ENCODE assay signal across 8 cellular contexts in the genomic region with DNA sequence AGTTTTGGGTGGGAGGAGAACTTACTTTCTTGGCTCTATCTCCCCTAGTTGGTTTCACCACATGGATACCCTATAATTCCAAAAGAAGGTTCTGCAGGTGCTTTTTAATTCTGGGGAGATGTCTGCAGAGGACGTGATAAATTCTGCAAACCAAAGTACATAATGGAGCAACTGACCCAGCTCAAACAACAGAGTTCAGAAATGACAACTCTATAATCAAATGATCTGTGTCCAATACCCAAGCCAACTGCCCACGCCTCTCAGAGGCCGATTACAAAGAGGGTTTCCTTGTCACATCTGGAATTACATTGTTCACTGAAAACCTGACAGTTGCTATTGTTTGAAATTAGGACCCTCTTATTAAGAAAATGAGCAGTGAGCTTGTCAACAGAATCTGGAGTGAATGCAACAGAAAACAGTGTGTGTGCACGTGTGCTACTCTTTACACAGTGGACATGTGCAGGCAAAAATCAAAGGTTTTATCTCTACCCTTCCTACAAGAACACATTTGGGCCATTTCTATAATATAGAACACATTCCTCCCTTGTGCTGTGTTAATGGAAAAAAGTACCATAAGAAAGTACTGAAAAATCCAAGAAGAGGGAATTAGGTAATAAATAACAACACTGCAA.
"Had no signal": no experiment of that assay in that cellular context is flagged by ENCODE, and none has a peak within 500 bp of the region (broad histone marks: within the 10 kb centered on the region; RNA-seq: fewer than 3 reads in every experiment).

No MANE protein-coding gene starts in this region.

- H2AFZ ChIP-seq: GM23338 had no signal

- ATAC-seq: GM23338 had no signal

- FAIRE-seq: H1, H54, HTR-8/SVneo had no signal

- H3K36me3 Mint-ChIP-seq: IgD-negative memory B cell had no signal

- H3K4me1 Mint-ChIP-seq: IgD-negative memory B cell had no signal

- H3K4me3 Mint-ChIP-seq: GM23338, H9, IgD-negative memory B cell had no signal

- H3K27ac Mint-ChIP-seq: GM23338, H9, IgD-negative memory B cell had no signal

- H3K4me3 ChIP-seq: GM23338 had no signal

- H3K27me3 Mint-ChIP-seq: IgD-negative memory B cell had no signal

- DNase-seq: H9, HCEC 1CT, KBM-7 had no signal

- H3K9me3 Mint-ChIP-seq: GM23338, H9 had no signal

- H3K4me2 ChIP-seq: GM23338 had no signal
